In the genomic region with DNA sequence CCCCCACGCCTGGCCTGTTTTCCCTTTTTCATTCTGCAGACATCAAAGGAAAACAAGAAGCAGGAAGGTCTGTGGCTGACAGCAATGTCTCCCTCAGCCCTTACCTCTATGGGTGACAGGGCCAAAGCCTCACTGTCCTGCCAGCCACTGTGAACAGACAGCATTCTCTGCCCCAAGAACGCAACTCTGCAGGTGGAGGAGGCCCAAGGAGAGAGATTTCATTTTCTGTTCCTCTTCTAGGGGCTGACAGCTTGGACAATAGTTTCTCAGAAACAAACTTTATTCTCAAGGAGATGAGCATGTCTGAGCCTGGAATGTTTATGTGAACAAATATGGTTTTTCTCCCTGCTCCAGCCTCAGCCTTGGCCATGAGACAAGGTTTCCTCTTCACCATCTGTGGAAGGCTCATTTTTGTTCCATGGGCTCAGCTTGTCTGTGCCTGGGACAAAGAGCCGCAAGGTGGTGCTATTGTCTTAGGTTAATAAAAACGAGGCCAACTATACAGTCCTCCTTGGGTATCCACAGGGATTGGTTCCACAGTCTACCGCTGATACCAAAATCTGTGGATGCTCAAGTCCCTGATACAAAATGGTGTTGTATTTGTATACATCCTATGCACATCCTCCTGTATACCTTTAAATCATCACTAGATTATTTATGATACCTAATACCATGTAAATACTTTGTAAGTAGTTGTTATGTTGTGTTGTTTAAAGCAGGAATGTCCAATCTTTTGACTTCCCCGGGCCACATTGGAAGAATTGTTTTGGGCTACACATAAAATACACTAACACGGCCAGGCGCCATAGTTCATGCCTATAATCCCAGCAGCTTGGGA, we compare ENCODE assay signal across 8 cellular contexts. TPM values are rescaled to one million over a fixed set of nuclear protein-coding genes. Genes with fewer than 3 reads are reported as not detected.
DNase-seq lines count a peak whose midpoint lies in the region; ATAC-seq, FAIRE-seq and TF ChIP-seq lines count a peak whose summit lies in the region.

No MANE protein-coding gene starts in this region.

- H3K4me3 Mint-ChIP-seq in nephron progenitor cell = no peak overlapping the region

- H3K9me3 Mint-ChIP-seq in nephron progenitor cell = no peaks in the 10 kb centered on the region

- H3K27ac Mint-ChIP-seq in nephron progenitor cell = no peak overlapping the region

- FAIRE-seq in urothelium cell line (lab: Jason Lieb, UNC) = peak; percentile 99

- H3K27me3 Mint-ChIP-seq in nephron progenitor cell (ENCODE audit: low read depth, poor library complexity) = peaks cover 12% of the 10 kb centered on the region

- peaks cover 13% of the 10 kb centered on the region for H3K4me1 Mint-ChIP-seq in nephron progenitor cell

- H3K36me3 Mint-ChIP-seq in nephron progenitor cell (ENCODE audit: low read depth) = no peaks in the 10 kb centered on the region

- DNase-seq in AG08395 (ENCODE audit: low spot score) (peak; percentile 74), NCI-H2171 (lab: John Stamatoyannopoulos, UW) (peak; percentile 76), nephron progenitor cell (peak; percentile 67), urothelium cell line (ENCODE audit: low spot score) (peak; percentile 90), NCI-H1105 (lab: John Stamatoyannopoulos, UW) (no peak)
- DNase-seq in activated CD4-positive, alpha-beta T cell treated with anti-CD3 and anti-CD28 coated beads for 1 hour = peak; percentile 15

- peak; percentile 88 for ATAC-seq in esophagus mucosa

- TF ChIP-seq CTCF in GM12874 (IDR thresholded peaks at IDR 0.05; ENCODE audit: insufficient read depth, low read depth, low read length) (peak; percentile 63), nephron progenitor cell (IDR thresholded peaks at IDR 0.05) (peak; percentile 67)

RNA-seq across cellular contexts. Expression of gene PIWIL3, which starts 5.8 kb away (rescaled TPM):
- total RNA-seq in esophagus mucosa = not detected

RNA-seq across cellular contexts. Expression of gene SGSM1, which starts 37.3 kb away (rescaled TPM):
- total RNA-seq in esophagus mucosa = 0.20 TPM
